15 cellular contexts compared by ENCODE assay signal in the genomic region with DNA sequence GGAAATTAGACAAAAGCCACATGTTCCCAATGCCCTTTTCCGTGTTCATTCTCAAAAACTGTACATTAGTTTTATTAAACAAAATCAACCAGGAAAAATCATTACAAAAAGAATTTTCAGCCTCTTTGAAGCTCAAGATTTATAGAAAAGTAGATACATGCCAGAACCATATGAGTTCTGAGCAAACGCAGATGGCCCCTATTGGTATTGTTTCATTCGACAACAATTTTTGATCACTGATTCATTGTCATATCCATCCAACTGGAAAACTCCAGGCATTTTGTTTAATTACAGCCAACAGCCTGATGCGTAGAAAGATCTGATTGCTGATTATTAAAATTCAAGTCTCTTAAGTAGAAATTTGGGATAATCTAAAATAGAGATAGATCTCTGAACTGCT.
DNase-seq lines count a peak whose midpoint lies in the region; ATAC-seq and TF ChIP-seq lines count a peak whose summit lies in the region.
"Had no signal": no experiment of that assay in that cellular context is flagged by ENCODE, and none has a peak within 500 bp of the region (broad histone marks: within the 10 kb centered on the region; RNA-seq: fewer than 3 reads in every experiment).

No MANE protein-coding gene starts in this region.

- H3K27ac Mint-ChIP-seq in brain = peak overlapping the region; percentile 57 to 88 (median 67)
- H3K27ac Mint-ChIP-seq in nephron = peak overlapping the region; percentile 36 to 82 (median 61)
- H3K27ac Mint-ChIP-seq: CD4-positive, CD25-positive, alpha-beta regulatory T cell had no signal

- no peaks in the 10 kb centered on the region for H3K27me3 Mint-ChIP-seq in brain
- no peaks in the 10 kb centered on the region for H3K27me3 Mint-ChIP-seq in nephron (ENCODE audit: low read depth)
- H3K27me3 Mint-ChIP-seq: CD4-positive, CD25-positive, alpha-beta regulatory T cell had no signal

- H3K9me3 ChIP-seq in ascending aorta = no peaks in the 10 kb centered on the region
- H3K9me3 ChIP-seq: BLaER1 treated with 17β-estradiol and CSF1 and Interleukin-3, amounts not matched to agents 10 nM and 100 nM had no signal

- DNase-seq in NCI-H1694 (lab: John Stamatoyannopoulos, UW) (peak; percentile 44), NCI-H446 treated with DMSO at 0.1 percent for 48 hours (lab: John Stamatoyannopoulos, UW) (peak; percentile 42), LoVo (ENCODE audit: low spot score) (no peak), ascending aorta (ENCODE audit: low spot score in 2 of 2) (no peak)
- DNase-seq: ACHN; CD4-positive, CD25-positive, alpha-beta regulatory T cell; DMS79; GM23248; IMR-90 had no signal

- no peak overlapping the region for H3K27ac ChIP-seq in ascending aorta
- H3K27ac ChIP-seq: BLaER1 treated with 17β-estradiol and CSF1 and Interleukin-3, amounts not matched to agents 10 nM and 100 nM; GM23248 had no signal

- no peaks in the 10 kb centered on the region for H3K27me3 ChIP-seq in ascending aorta
- H3K27me3 ChIP-seq: BLaER1 treated with 17β-estradiol and CSF1 and Interleukin-3, amounts not matched to agents 10 nM and 100 nM had no signal

- no peaks in the 10 kb centered on the region for H3K36me3 Mint-ChIP-seq in brain
- H3K36me3 Mint-ChIP-seq in nephron (ENCODE audit: low read depth) = no peaks in the 10 kb centered on the region
- H3K36me3 Mint-ChIP-seq: CD4-positive, CD25-positive, alpha-beta regulatory T cell had no signal

- H3K9me3 Mint-ChIP-seq in brain = peaks cover 0 to 13% (median 2%) of the 10 kb centered on the region in 5 experiments
- H3K9me3 Mint-ChIP-seq in nephron = no peaks in the 10 kb centered on the region

- H3K4me1 Mint-ChIP-seq in brain = peaks cover 24% of the 10 kb centered on the region
- peaks cover 14% of the 10 kb centered on the region for H3K4me1 Mint-ChIP-seq in nephron
- H3K4me1 Mint-ChIP-seq: CD4-positive, CD25-positive, alpha-beta regulatory T cell had no signal

- ATAC-seq in HG02852 (IDR thresholded peaks at IDR 0.05; ENCODE audit: unreplicated experiment) = no peak
- ATAC-seq: GM12878, HCT116 had no signal

- H3K36me3 ChIP-seq in ascending aorta = no peaks in the 10 kb centered on the region
- H3K36me3 ChIP-seq: BLaER1 treated with 17β-estradiol and CSF1 and Interleukin-3, amounts not matched to agents 10 nM and 100 nM had no signal

- no peaks in the 10 kb centered on the region for H3K4me1 ChIP-seq in ascending aorta
- H3K4me1 ChIP-seq: BLaER1 treated with 17β-estradiol and CSF1 and Interleukin-3, amounts not matched to agents 10 nM and 100 nM had no signal

- no peak overlapping the region for H3K4me3 ChIP-seq in ascending aorta
- H3K4me3 ChIP-seq: BLaER1 treated with 17β-estradiol and CSF1 and Interleukin-3, amounts not matched to agents 10 nM and 100 nM; GM12878; GM23248 had no signal

- TF ChIP-seq CTCF in brain (conservative IDR thresholded peaks at IDR 0.05) = no peak
- TF ChIP-seq CTCF in nephron (IDR thresholded peaks at IDR 0.05; ENCODE audit: unreplicated experiment in 3 of 3) = no peak
- TF ChIP-seq CTCF in ascending aorta (IDR thresholded peaks at IDR 0.05) = no peak

- H3K4me3 Mint-ChIP-seq in brain = no peak overlapping the region
- H3K4me3 Mint-ChIP-seq in nephron = no peak overlapping the region
- H3K4me3 Mint-ChIP-seq: CD4-positive, CD25-positive, alpha-beta regulatory T cell had no signal

- intact Hi-C loops in ascending aorta (cut with DNase I) = no loop called here

Comparison
In these comparisons a context has a peak if more than half of its experiments do, and no peak if none do; other contexts are left out.
1. DNase-seq: peak in NCI-H1694 (single experiment) and NCI-H446 treated with DMSO at 0.1 percent for 48 hours (single experiment); none in LoVo (single experiment) and ascending aorta (0 of 2).